ENCODE assay signal across 25 cellular contexts in the genomic region with DNA sequence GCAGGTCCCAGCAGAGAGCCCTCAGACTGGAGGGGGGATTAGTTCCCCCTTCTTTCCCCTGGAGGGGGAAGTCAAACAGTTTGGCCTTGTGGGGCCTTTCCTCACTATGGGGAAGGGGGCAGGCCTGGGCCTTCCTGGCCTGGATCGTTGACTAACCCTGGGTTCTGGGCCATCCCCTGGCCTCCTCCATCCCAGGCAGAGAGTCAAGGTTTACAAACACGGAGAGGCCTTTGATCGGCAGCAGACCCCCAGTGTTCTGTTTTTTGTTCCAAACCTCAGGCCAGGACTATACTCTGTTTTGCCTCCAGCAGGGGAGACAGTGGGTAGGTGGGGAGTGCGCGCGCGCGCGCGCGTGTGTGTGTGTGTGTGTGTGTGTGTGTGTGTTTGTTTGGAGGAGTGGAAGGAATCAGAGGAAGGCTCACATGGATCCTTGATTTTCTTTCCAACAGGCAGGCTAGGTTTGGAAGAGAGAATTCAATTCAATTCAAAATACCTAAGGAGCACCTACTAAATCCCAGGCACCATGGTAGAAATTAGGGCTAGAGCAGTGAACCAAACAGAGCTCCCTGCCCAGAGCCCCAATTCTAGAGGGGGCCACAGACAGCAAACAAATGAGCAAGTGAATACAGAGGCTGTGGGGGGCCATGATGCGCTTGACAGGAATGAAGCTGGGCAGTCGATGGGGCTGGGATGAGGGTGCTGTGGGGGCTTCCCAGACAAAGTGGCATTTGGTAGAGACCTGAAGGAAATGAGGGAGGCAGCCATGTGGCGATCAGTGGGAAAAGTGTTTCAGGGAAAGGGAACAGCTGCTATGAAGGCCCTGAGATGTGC. TPM values are rescaled to one million over a fixed set of nuclear protein-coding genes. Genes with fewer than 3 reads are reported as not detected.
DNase-seq lines count a peak whose midpoint lies in the region; ATAC-seq and TF ChIP-seq lines count a peak whose summit lies in the region.
"Had no signal": no experiment of that assay in that cellular context is flagged by ENCODE, and none has a peak within 500 bp of the region (broad histone marks: within the 10 kb centered on the region; RNA-seq: fewer than 3 reads in every experiment).

No MANE protein-coding gene starts in this region.

- H3K27ac ChIP-seq in GM23338 (ENCODE audit: low read depth) (no peak overlapping the region), mammary epithelial cell (ENCODE audit: insufficient read depth, low read depth, low read length) (no peak overlapping the region)
- H3K27ac ChIP-seq: C4-2B, left ventricle myocardium inferior, uterus had no signal

- ATAC-seq in GM23338 (peak; percentile 60), SK-N-SH treated with all-trans-retinoic acid at 6 μM for 48 hours (no peak)
- ATAC-seq: activated T-cell treated with anti-CD3 and anti-CD28 coated beads, Interleukin-2, amount 50 U/mL, for 4 hours; natural killer cell; Right ventricle myocardium inferior; stimulated activated effector memory CD8-positive, alpha-beta T cell treated with anti-CD3 and anti-CD28 coated beads, Interleukin-12 subunit alpha, Interleukin-12 subunit beta, amount 100 ng/mL, for 72 hours had no signal

- CTCF ChIA-PET in mammary epithelial cell (lab: Charles Lee; ENCODE audit: low non-redundant PET) = no interaction called here

- 89% methylated on average over 12 of the region's 14 CpGs for WGBS in mammary epithelial cell (ENCODE audit: low coverage, missing lambda C conversion rate)

- no peaks in the 10 kb centered on the region for H3K9me3 ChIP-seq in mammary epithelial cell (replicated peaks; ENCODE audit: insufficient read depth, low read length)
- H3K9me3 ChIP-seq: uterus had no signal

- H3K4me3 ChIP-seq in GM23338 (no peak overlapping the region), mammary epithelial cell (replicated peaks in 1 of 3; ENCODE audit: insufficient read depth in 1 of 3, low read depth in 2 of 3, low read length in 3 of 3) (no peak overlapping the region)
- H3K4me3 ChIP-seq: left ventricle myocardium inferior, uterus had no signal

- no peaks in the 10 kb centered on the region for H3F3A ChIP-seq in GM23338 (replicated peaks; ENCODE audit: low read depth)

- peaks cover 17% of the 10 kb centered on the region for H3K9me3 Mint-ChIP-seq in GM23338
- peaks cover 4 to 34% (median 25%) of the 10 kb centered on the region in 5 experiments for H3K9me3 Mint-ChIP-seq in brain
- peaks cover 5% of the 10 kb centered on the region for H3K9me3 Mint-ChIP-seq in neural crest cell
- H3K9me3 Mint-ChIP-seq: natural killer cell had no signal

- H3K27ac Mint-ChIP-seq in GM23338 (peak overlapping the region; percentile 38), brain (peak overlapping the region in 4 of 5 experiments; percentile 7 to 86 (median 70)), neural crest cell (ENCODE audit: unreplicated experiment) (peak overlapping the region; percentile 63)
- H3K27ac Mint-ChIP-seq: natural killer cell; stimulated activated effector memory CD8-positive, alpha-beta T cell treated with anti-CD3 and anti-CD28 coated beads, Interleukin-12 subunit alpha, Interleukin-12 subunit beta, amount 100 ng/mL, for 72 hours had no signal

- DNase-seq in GM23338 (ENCODE audit: low spot score) (no peak), neural crest cell (ENCODE audit: low read depth, low spot score) (no peak), GM10266 (ENCODE audit: extremely low spot score) (no peak), mammary epithelial cell (no peak)
- DNase-seq: ACHN; activated CD4-positive, CD25-positive, alpha-beta regulatory T cell treated with anti-CD3 and anti-CD28 coated beads, Interleukin-2, amount 50 U/mL, for 72 hours; activated naive CD4-positive, alpha-beta T cell treated with Interleukin-2 at 50 U/mL for 16 hours; activated T-cell treated with anti-CD3 and anti-CD28 coated beads, Interleukin-2, amount 50 U/mL, for 4 hours; Calu3; caudate nucleus; head of caudate nucleus; left ventricle myocardium inferior; midbrain; natural killer cell; NCI-H1417; NCI-H2107; NCI-H446 treated with DMSO at 0.1 percent for 48 hours; stimulated activated CD4-positive, alpha-beta T cell treated with anti-CD3 and anti-CD28 coated beads, Interleukin-1b, Interleukin-23, amount 100 ng/mL, for 48 hours; SW 1271; uterus had no signal

- in situ Hi-C loops in mammary epithelial cell (cut with MboI; ENCODE audit: low sequenced_read_pairs in 2 of 2) = loop anchor here in 1 of 2 donors (5.0 kb wide), 1 partner anchor 152 kb away; no protein-coding TSS in a partner anchor

- H3K4me1 Mint-ChIP-seq in GM23338 (peaks cover 23% of the 10 kb centered on the region), brain (peaks cover 30% of the 10 kb centered on the region), neural crest cell (peaks cover 23% of the 10 kb centered on the region)
- H3K4me1 Mint-ChIP-seq: natural killer cell; stimulated activated effector memory CD8-positive, alpha-beta T cell treated with anti-CD3 and anti-CD28 coated beads, Interleukin-12 subunit alpha, Interleukin-12 subunit beta, amount 100 ng/mL, for 72 hours had no signal

- no peak overlapping the region; the same call in 1 of the 2 replicates for H3K4me2 ChIP-seq in GM23338
- H3K4me2 ChIP-seq in mammary epithelial cell (ENCODE audit: insufficient read depth, low read depth, low read length) = no peak overlapping the region

- H3K79me2 ChIP-seq in GM23338 (replicated peaks; ENCODE audit: insufficient read depth) = no peaks in the 10 kb centered on the region; the same call in 1 of the 2 replicates
- H3K79me2 ChIP-seq in mammary epithelial cell (ENCODE audit: insufficient read depth, low read length) = no peaks in the 10 kb centered on the region

- H3K4me1 ChIP-seq in GM23338 (ENCODE audit: insufficient read depth) (peaks cover 7% of the 10 kb centered on the region), mammary epithelial cell (ENCODE audit: insufficient read depth, low read length) (no peaks in the 10 kb centered on the region)
- H3K4me1 ChIP-seq: left ventricle myocardium inferior, uterus had no signal

- no peaks in the 10 kb centered on the region for H3K9me2 ChIP-seq in GM23338 (ENCODE audit: insufficient read depth)

- TF ChIP-seq CTCF in GM23338 (conservative IDR thresholded peaks at IDR 0.05; ENCODE audit: low read depth in 2 of 2) (no peak), brain (conservative IDR thresholded peaks at IDR 0.05) (peak in 1 of 2 experiments; percentile 6), neural crest cell (conservative IDR thresholded peaks at IDR 0.05) (no peak), GM10266 (IDR thresholded peaks at IDR 0.05; ENCODE audit: control insufficient read depth, insufficient read depth, low read depth, missing control alignments) (no peak), mammary epithelial cell (conservative IDR thresholded peaks at IDR 0.05 in 1 of 2, IDR thresholded peaks at IDR 0.05 in 1 of 2; ENCODE audit: extremely low read depth in 1 of 2, insufficient read depth in 1 of 2, low read depth in 1 of 2, low read length in 2 of 2) (no peak)

- H3K27me3 ChIP-seq in GM23338 (ENCODE audit: insufficient read depth) (no peaks in the 10 kb centered on the region), mammary epithelial cell (ENCODE audit: insufficient read depth, low read length) (no peaks in the 10 kb centered on the region)
- H3K27me3 ChIP-seq: uterus had no signal

- H2AFZ ChIP-seq in GM23338 (no peak overlapping the region), mammary epithelial cell (ENCODE audit: low read depth, low read length) (no peak overlapping the region)

- H3K27me3 Mint-ChIP-seq in GM23338 (ENCODE audit: insufficient read depth, low read depth, poor library complexity) = peaks cover 6% of the 10 kb centered on the region
- no peaks in the 10 kb centered on the region for H3K27me3 Mint-ChIP-seq in brain
- no peaks in the 10 kb centered on the region for H3K27me3 Mint-ChIP-seq in neural crest cell (ENCODE audit: low read depth)

- peaks cover 44% of the 10 kb centered on the region for H3K36me3 Mint-ChIP-seq in GM23338 (ENCODE audit: low read depth)
- peaks cover 57% of the 10 kb centered on the region for H3K36me3 Mint-ChIP-seq in brain
- H3K36me3 Mint-ChIP-seq in neural crest cell (ENCODE audit: low read depth) = peaks cover 10% of the 10 kb centered on the region
- H3K36me3 Mint-ChIP-seq: natural killer cell; stimulated activated effector memory CD8-positive, alpha-beta T cell treated with anti-CD3 and anti-CD28 coated beads, Interleukin-12 subunit alpha, Interleukin-12 subunit beta, amount 100 ng/mL, for 72 hours had no signal

- BruUV-seq in mammary epithelial cell (replicated peaks; lab: Mats Ljungman, UMichigan) = no TSS peak

- intact Hi-C loops in mammary epithelial cell (cut with micrococcal nuclease) = no loop called here

- H3K4me3 Mint-ChIP-seq in GM23338 (no peak overlapping the region), brain (peak overlapping the region in 1 of 5 experiments; percentile 24), neural crest cell (peak overlapping the region; percentile 75)
- H3K4me3 Mint-ChIP-seq: activated T-cell treated with anti-CD3 and anti-CD28 coated beads, Interleukin-2, amount 50 U/mL, for 4 hours; natural killer cell; stimulated activated effector memory CD8-positive, alpha-beta T cell treated with anti-CD3 and anti-CD28 coated beads, Interleukin-12 subunit alpha, Interleukin-12 subunit beta, amount 100 ng/mL, for 72 hours had no signal

- H4K20me1 ChIP-seq in GM23338 (replicated peaks; ENCODE audit: insufficient read depth) (0 out of 2 replicates have a peak, but pooled peaks cover 3% of the 10 kb centered on the region), mammary epithelial cell (ENCODE audit: insufficient read depth, low read length) (no peaks in the 10 kb centered on the region)

- H3K9ac ChIP-seq in mammary epithelial cell (ENCODE audit: insufficient read depth, low read length) = no peak overlapping the region

- dilution Hi-C loops in mammary epithelial cell (cut with HindIII; ENCODE audit: low sequenced_read_pairs) = no loop called here

- H3K36me3 ChIP-seq in GM23338 (ENCODE audit: insufficient read depth) (no peaks in the 10 kb centered on the region), mammary epithelial cell (ENCODE audit: insufficient read depth, low read length) (no peaks in the 10 kb centered on the region)
- H3K36me3 ChIP-seq: left ventricle myocardium inferior, uterus had no signal

RNA-seq across cellular contexts. Expression of a gene that starts 14.8 kb away (rescaled TPM):
- total RNA-seq in GM23338 (2014; rRNA removed; shearing (Covaris generic)) = 24.3 and 26.0 TPM in 2 replicates
- 23.1 and 24.2 TPM in 2 replicates for polyA plus RNA-seq in GM23338 (2016; fragmentation: Nextera tagmentation; extraction: Ambion mirVana)
- 8.3 TPM for polyA plus RNA-seq in brain (ENCODE audit: insufficient read depth, low read depth, low replicate concordance)
- 19.5 and 19.8 TPM in 2 replicates for total RNA-seq in neural crest cell
- 10 to 100 TPM; 14.4 to 18.7 TPM for total RNA-seq in mammary epithelial cell
- polyA plus RNA-seq in mammary epithelial cell = 9.1 TPM
- polyA minus RNA-seq in mammary epithelial cell = 15.0 TPM

RNA-seq across cellular contexts. Expression of a gene that starts 23.2 kb away (rescaled TPM):
- 8.6 and 9.3 TPM in 2 replicates for total RNA-seq in GM23338 (2014; rRNA removed; shearing (Covaris generic))
- polyA plus RNA-seq in GM23338 (2016; fragmentation: Nextera tagmentation; extraction: Ambion mirVana) (7.2 and 9.1 TPM in 2 replicates), brain (ENCODE audit: insufficient read depth, low read depth, low replicate concordance) (10.3 TPM), mammary epithelial cell (1.8 TPM)
- total RNA-seq in neural crest cell (6.1 and 6.7 TPM in 2 replicates), mammary epithelial cell (1 to 10 TPM; 2.8 to 3.7 TPM)
- 10.6 TPM for polyA minus RNA-seq in mammary epithelial cell
- total RNA-seq: Calu3 had no signal

RNA-seq across cellular contexts. Expression of a gene that starts 35.0 kb away (rescaled TPM):
- 7.9 and 14.6 TPM in 2 replicates for total RNA-seq in GM23338 (2014; rRNA removed; shearing (Covaris generic))
- polyA plus RNA-seq in GM23338 (2016; fragmentation: Nextera tagmentation; extraction: Ambion mirVana) (4.3 and 4.9 TPM in 2 replicates), brain (ENCODE audit: insufficient read depth, low read depth, low replicate concordance) (1.1 TPM), mammary epithelial cell (not detected)
- total RNA-seq in neural crest cell (11.3 and 12.7 TPM in 2 replicates), mammary epithelial cell (1 to 10 TPM in 1 of 2 donors, under 1 TPM in 1; 0.40 to 4.2 TPM)
- not detected for polyA minus RNA-seq in mammary epithelial cell
- total RNA-seq: activated T-cell treated with anti-CD3 and anti-CD28 coated beads, Interleukin-2, amount 50 U/mL, for 4 hours had no signal
